ENCODE assay signal across 35 cellular contexts in genomic region chr7:77825140-77825539, GRCh38. TPM values are rescaled to one million over a fixed set of nuclear protein-coding genes. Genes with fewer than 3 reads are reported as not detected.
A peak's percentile ranks its signal among the peaks of the same experiment; 100 is the strongest.
DNase-seq lines count a peak whose midpoint lies in the region; ATAC-seq, FAIRE-seq and TF ChIP-seq lines count a peak whose summit lies in the region.
"Had no signal": no experiment of that assay in that cellular context is flagged by ENCODE, and none has a peak within 500 bp of the region (broad histone marks: within the 10 kb centered on the region; RNA-seq: fewer than 3 reads in every experiment).

No MANE protein-coding gene starts in this region.

- H3K9me3 Mint-ChIP-seq in activated naive CD4-positive, alpha-beta T cell treated with anti-CD3 and anti-CD28 coated beads, Interleukin-2, amount 10 ng/mL, durations not matched to agents 7 days and 5 days = peaks cover 52% of the 10 kb centered on the region

- H2AFZ ChIP-seq in GM12878 (ENCODE audit: control insufficient read depth, low read depth, low read length) = no peak overlapping the region

- WGBS in GM12878 (ENCODE audit: insufficient coverage, insufficient replicate concordance, low lambda C conversion rate, missing lambda C conversion rate) = 98% methylated on average over 3 of the region's 3 CpGs

- H3K9ac ChIP-seq in GM12878 (ENCODE audit: control insufficient read depth, insufficient read depth, low read length) = no peak overlapping the region

- CTCF ChIA-PET in activated naive CD4-positive, alpha-beta T cell treated with anti-CD3 and anti-CD28 coated beads, Interleukin-2, amount 10 ng/mL, durations not matched to agents 7 days and 5 days (lab: Charles Lee) = no interaction called here
- CTCF ChIA-PET in GM12878 (lab: Yijun Ruan, JAX) = no interaction called here

- TF ChIP-seq EP300 in GM12878 (IDR thresholded peaks at IDR 0.05; ENCODE audit: borderline replicate concordance in 1 of 2, control insufficient read depth in 1 of 2, low read depth in 2 of 2, low read length in 2 of 2) = no peak

- peak overlapping the region; percentile 5 for H3K27ac Mint-ChIP-seq in activated naive CD4-positive, alpha-beta T cell treated with anti-CD3 and anti-CD28 coated beads, Interleukin-2, amount 10 ng/mL, durations not matched to agents 7 days and 5 days
- H3K27ac Mint-ChIP-seq: activated naive CD8-positive, alpha-beta T cell treated with anti-CD3 and anti-CD28 coated beads, Interleukin-2, amount 10 ng/mL, durations not matched to agents 7 days and 5 days; H9; nephron progenitor cell; T-helper 2 cell treated with Interferon-gamma antibody and Interleukin-4, amounts not matched to agents 5 μg/mL and 100 μg/mL, for 36 hours had no signal

- POLR2A ChIA-PET in GM12878 (lab: Charles Lee) = interaction anchor here (1.0 kb wide), 1 partner anchor 12 kb away, joined by 4 read pairs; no protein-coding TSS in a partner anchor

- ATAC-seq in GM12878 (no peak), HG03139 (IDR thresholded peaks at IDR 0.05; ENCODE audit: unreplicated experiment) (no peak), GM21423 (IDR thresholded peaks at IDR 0.05; ENCODE audit: unreplicated experiment) (no peak), HG02981 (IDR thresholded peaks at IDR 0.05; ENCODE audit: unreplicated experiment) (no peak)
- ATAC-seq: left colon, PC-3, SK-N-SH treated with all-trans-retinoic acid at 6 μM for 48 hours had no signal

- SMC1A ChIA-PET in GM12878 (lab: Charles Lee; ENCODE audit: uncharacterized antibody, unreplicated experiment) = interaction anchor here (0.6 kb wide), 1 partner anchor 151 kb away, joined by 3 read pairs; no protein-coding TSS in a partner anchor

- peaks cover 59% of the 10 kb centered on the region for H3K36me3 Mint-ChIP-seq in activated naive CD4-positive, alpha-beta T cell treated with anti-CD3 and anti-CD28 coated beads, Interleukin-2, amount 10 ng/mL, durations not matched to agents 7 days and 5 days

- FAIRE-seq in GM12878 (lab: Jason Lieb, UNC) = no peak
- FAIRE-seq: colon had no signal

- H3K4me1 Mint-ChIP-seq in activated naive CD4-positive, alpha-beta T cell treated with anti-CD3 and anti-CD28 coated beads, Interleukin-2, amount 10 ng/mL, durations not matched to agents 7 days and 5 days = peaks cover 36% of the 10 kb centered on the region
- H3K4me1 Mint-ChIP-seq: nephron progenitor cell had no signal

- no TSS peak for BruUV-seq in GM12878 (replicated peaks; lab: Mats Ljungman, UMichigan)

- no peaks in the 10 kb centered on the region for H3K27me3 ChIP-seq in GM12878 (replicated peaks in 1 of 2; ENCODE audit: control insufficient read depth in 2 of 2, insufficient read depth in 2 of 2, low read length in 1 of 2)
- H3K27me3 ChIP-seq: sigmoid colon had no signal

- H3K4me2 ChIP-seq in GM12878 (ENCODE audit: control insufficient read depth, insufficient read depth) = no peak overlapping the region

- no peak overlapping the region for H3K4me3 ChIP-seq in GM12878
- H3K4me3 ChIP-seq: sigmoid colon had no signal

- TF ChIP-seq POLR2A in GM12878 (IDR thresholded peaks at IDR 0.05; ENCODE audit: low read depth, low read length) = no peak

- H3K27me3 Mint-ChIP-seq in activated naive CD4-positive, alpha-beta T cell treated with anti-CD3 and anti-CD28 coated beads, Interleukin-2, amount 10 ng/mL, durations not matched to agents 7 days and 5 days = no peaks in the 10 kb centered on the region
- H3K27me3 Mint-ChIP-seq: activated naive CD8-positive, alpha-beta T cell treated with anti-CD3 and anti-CD28 coated beads, Interleukin-2, amount 10 ng/mL, durations not matched to agents 7 days and 5 days; CD8-positive, alpha-beta memory T cell had no signal

- no peak overlapping the region for H3K4me3 Mint-ChIP-seq in activated naive CD4-positive, alpha-beta T cell treated with anti-CD3 and anti-CD28 coated beads, Interleukin-2, amount 10 ng/mL, durations not matched to agents 7 days and 5 days
- H3K4me3 Mint-ChIP-seq: activated naive CD8-positive, alpha-beta T cell treated with anti-CD3 and anti-CD28 coated beads, Interleukin-2, amount 10 ng/mL, durations not matched to agents 7 days and 5 days; CD8-positive, alpha-beta memory T cell; H9; nephron progenitor cell; T-helper 2 cell treated with Interferon-gamma antibody and Interleukin-4, amounts not matched to agents 5 μg/mL and 100 μg/mL, for 36 hours had no signal

- H3K9me3 ChIP-seq in GM12878 (replicated peaks; ENCODE audit: control insufficient read depth, insufficient read depth, low read length) = peaks cover 43% of the 10 kb centered on the region

- peaks cover 62% of the 10 kb centered on the region for H3K79me2 ChIP-seq in GM12878 (ENCODE audit: control insufficient read depth, insufficient read depth, low read length)

- no peaks in the 10 kb centered on the region for H4K20me1 ChIP-seq in GM12878 (ENCODE audit: control insufficient read depth, insufficient read depth)

- intact Hi-C loops in GM12878 (cut with micrococcal nuclease; ENCODE audit: unreplicated experiment) = no loop called here

- no peak for TF ChIP-seq CTCF in GM12878 (IDR thresholded peaks at IDR 0.05 in 2 of 3, conservative IDR thresholded peaks at IDR 0.05 in 1 of 3; ENCODE audit: control insufficient read depth in 2 of 3, extremely low read depth in 1 of 3, insufficient read depth in 1 of 3, low read depth in 3 of 3, low read length in 3 of 3)

- no peak for DNase-seq in activated naive CD4-positive, alpha-beta T cell treated with anti-CD3 and anti-CD28 coated beads, Interleukin-2, amount 10 ng/mL, durations not matched to agents 7 days and 5 days
- no peak for DNase-seq in activated naive CD4-positive, alpha-beta T cell (lab: John Stamatoyannopoulos, UW)
- DNase-seq in NOMO-1 (lab: John Stamatoyannopoulos, UW; ENCODE audit: unreplicated experiment in 2 of 2) = peak; percentile 38 to 57
- DNase-seq in GM12878 (ENCODE audit: low read depth, low spot score) = no peak
- DNase-seq in stimulated activated CD4-positive, alpha-beta T cell treated with anti-CD3 and anti-CD28 coated beads, Interleukin-15, amount 100 ng/mL, for 24 hours = no peak
- DNase-seq: 8988T; activated CD4-positive, alpha-beta T cell treated with anti-CD3 and anti-CD28 coated beads for 48 hours; activated CD8-positive, alpha-beta memory T cell treated with anti-CD3 and anti-CD28 coated beads for 24 hours; activated effector memory CD4-positive, alpha-beta T cell treated with Interleukin-2 at 50 U/mL for 16 hours; activated naive CD8-positive, alpha-beta T cell treated with anti-CD3 and anti-CD28 coated beads, Interleukin-2, amount 10 ng/mL, durations not matched to agents 7 days and 5 days; activated T-cell treated with anti-CD3 and anti-CD28 coated beads for 4 hours; aorta; CD8-positive, alpha-beta memory T cell; DMS 273 treated with DMSO at 0.1 percent for 48 hours; effector CD4-positive, alpha-beta T cell; H9; hippocampal formation; left colon; mammary epithelial cell; NCI-H1092; NCI-H1694; NCI-H446 treated with DMSO at 0.1 percent for 48 hours; NCI-H82; nephron progenitor cell; PC-3; sigmoid colon; stimulated activated CD4-positive, alpha-beta T cell treated with anti-CD3 and anti-CD28 coated beads, Interleukin-4, amount 100 ng/mL, for 4 hours; trophoblast cell had no signal

- H3K4me1 ChIP-seq in GM12878 (ENCODE audit: control insufficient read depth, insufficient read depth, low read length) = peaks cover 18% of the 10 kb centered on the region
- H3K4me1 ChIP-seq: sigmoid colon had no signal

- TF ChIP-seq RAD21 in GM12878 (IDR thresholded peaks at IDR 0.05; ENCODE audit: insufficient read depth, low read depth, low read length) = no peak

- H3K36me3 ChIP-seq in GM12878 (ENCODE audit: control insufficient read depth in 2 of 2, insufficient read depth in 2 of 2, low read length in 1 of 2) = peaks cover under 1 to 6% of the 10 kb centered on the region in 2 experiments; a peak in 3 of 4 replicates
- H3K36me3 ChIP-seq: sigmoid colon had no signal

- RAD21 ChIA-PET in GM12878 (lab: Charles Lee; ENCODE audit: unreplicated experiment) = interaction anchor here (0.7 kb wide), 1 partner anchor 43 kb away, joined by 3 read pairs; no protein-coding TSS in a partner anchor

- peak overlapping the region; percentile 6; the same call in 1 of the 2 replicates for H3K27ac ChIP-seq in GM12878 (ENCODE audit: control insufficient read depth, insufficient read depth)
- H3K27ac ChIP-seq: sigmoid colon, VCaP had no signal

- in situ Hi-C loops in GM12878 (cut with MboI) = no loop called here

RNA-seq across cellular contexts. Expression of gene PHTF2, which starts 26.6 kb away (rescaled TPM):
- 98.2 and 101 TPM in 2 replicates for total RNA-seq in GM12878 (2013; cell fraction: nucleolus; rRNA removed)
- total RNA-seq in GM12878 (2014; rRNA removed) (29.2 and 35.3 TPM in 2 replicates), GM12878 (2014; rRNA removed; fragmentation: Illumina TruSeq; extraction: Trizol) (35.1 and 35.7 TPM in 2 replicates), GM12878 (2021) (30.4 and 33.6 TPM in 2 replicates)
- 9.0 TPM for polyA plus RNA-seq in GM12878 (2011; ENCODE audit: low read depth)
- polyA plus RNA-seq in GM12878 (2011; rRNA removed) (41.8 and 69.0 TPM in 2 replicates), GM12878 (2014; fragmentation: Illumina TruSeq; extraction: Trizol) (40.3 and 50.4 TPM in 2 replicates), GM12878 (2014; fragmentation: Nextera tagmentation; extraction: Ambion mirVana) (10 to 100 TPM; 12.9 to 14.1 TPM), GM12878 (2014; rRNA removed) (22.0 and 23.8 TPM in 2 replicates), GM12878 (2016; fragmentation: Nextera tagmentation; extraction: Ambion mirVana) (10 to 100 TPM; 21.0 to 24.7 TPM)
- polyA plus RNA-seq in GM12878 (2011; cell fraction: cytosol; rRNA removed) = 12.3 and 15.8 TPM in 2 replicates
- 32.1 and 34.3 TPM in 2 replicates for polyA plus RNA-seq in GM12878 (2011; cell fraction: nucleus; rRNA removed)
- 17.4 and 21.1 TPM in 2 replicates for polyA plus RNA-seq in GM12878 (2012)
- 32.5 and 41.2 TPM in 2 replicates for polyA minus RNA-seq in GM12878 (2011; rRNA and poly(A)+ RNA removed)
- polyA minus RNA-seq in GM12878 (2011; cell fraction: cytosol; rRNA and poly(A)+ RNA removed) = 12.6 and 13.6 TPM in 2 replicates
- polyA minus RNA-seq in GM12878 (2011; cell fraction: nucleus; rRNA and poly(A)+ RNA removed) = 29.0 and 31.5 TPM in 2 replicates

RNA-seq across cellular contexts. Expression of gene TMEM60, which starts 26.9 kb away (rescaled TPM):
- total RNA-seq in GM12878 (2013; cell fraction: nucleolus; rRNA removed) = 7.0 and 7.6 TPM in 2 replicates
- total RNA-seq in GM12878 (2014; rRNA removed) (15.5 and 21.0 TPM in 2 replicates), GM12878 (2014; rRNA removed; fragmentation: Illumina TruSeq; extraction: Trizol) (20.1 and 21.3 TPM in 2 replicates), GM12878 (2021) (12.8 and 13.2 TPM in 2 replicates)
- 10.9 TPM for polyA plus RNA-seq in GM12878 (2011; ENCODE audit: low read depth)
- polyA plus RNA-seq in GM12878 (2011; rRNA removed) (36.3 and 48.0 TPM in 2 replicates), GM12878 (2014; fragmentation: Illumina TruSeq; extraction: Trizol) (20.9 and 24.3 TPM in 2 replicates), GM12878 (2014; fragmentation: Nextera tagmentation; extraction: Ambion mirVana) (10 to 100 TPM; 75.6 to 94.2 TPM), GM12878 (2014; rRNA removed) (18.8 and 25.7 TPM in 2 replicates), GM12878 (2016; fragmentation: Nextera tagmentation; extraction: Ambion mirVana) (10 to 100 TPM; 34.8 to 36.0 TPM)
- 12.2 and 14.0 TPM in 2 replicates for polyA plus RNA-seq in GM12878 (2011; cell fraction: cytosol; rRNA removed)
- polyA plus RNA-seq in GM12878 (2011; cell fraction: nucleus; rRNA removed) = 9.8 and 12.7 TPM in 2 replicates
- 17.0 and 20.6 TPM in 2 replicates for polyA plus RNA-seq in GM12878 (2012)
- 11.5 and 11.6 TPM in 2 replicates for polyA minus RNA-seq in GM12878 (2011; rRNA and poly(A)+ RNA removed)
- 3.1 and 6.0 TPM in 2 replicates for polyA minus RNA-seq in GM12878 (2011; cell fraction: cytosol; rRNA and poly(A)+ RNA removed)
- polyA minus RNA-seq in GM12878 (2011; cell fraction: nucleus; rRNA and poly(A)+ RNA removed) = 3.4 and 4.4 TPM in 2 replicates

Comparison
In these comparisons a context has a peak if more than half of its experiments do, and no peak if none do; other contexts are left out.
1. DNase-seq: peak in NOMO-1 (2 of 2); none in activated naive CD4-positive, alpha-beta T cell treated with anti-CD3 and anti-CD28 coated beads, Interleukin-2, amount 10 ng/mL, durations not matched to agents 7 days and 5 days (single experiment), activated naive CD4-positive, alpha-beta T cell (0 of 4), GM12878 (single experiment) and stimulated activated CD4-positive, alpha-beta T cell treated with anti-CD3 and anti-CD28 coated beads, Interleukin-15, amount 100 ng/mL, for 24 hours (single experiment).